ENCODE assay signal across 1 cellular context in the genomic region with DNA sequence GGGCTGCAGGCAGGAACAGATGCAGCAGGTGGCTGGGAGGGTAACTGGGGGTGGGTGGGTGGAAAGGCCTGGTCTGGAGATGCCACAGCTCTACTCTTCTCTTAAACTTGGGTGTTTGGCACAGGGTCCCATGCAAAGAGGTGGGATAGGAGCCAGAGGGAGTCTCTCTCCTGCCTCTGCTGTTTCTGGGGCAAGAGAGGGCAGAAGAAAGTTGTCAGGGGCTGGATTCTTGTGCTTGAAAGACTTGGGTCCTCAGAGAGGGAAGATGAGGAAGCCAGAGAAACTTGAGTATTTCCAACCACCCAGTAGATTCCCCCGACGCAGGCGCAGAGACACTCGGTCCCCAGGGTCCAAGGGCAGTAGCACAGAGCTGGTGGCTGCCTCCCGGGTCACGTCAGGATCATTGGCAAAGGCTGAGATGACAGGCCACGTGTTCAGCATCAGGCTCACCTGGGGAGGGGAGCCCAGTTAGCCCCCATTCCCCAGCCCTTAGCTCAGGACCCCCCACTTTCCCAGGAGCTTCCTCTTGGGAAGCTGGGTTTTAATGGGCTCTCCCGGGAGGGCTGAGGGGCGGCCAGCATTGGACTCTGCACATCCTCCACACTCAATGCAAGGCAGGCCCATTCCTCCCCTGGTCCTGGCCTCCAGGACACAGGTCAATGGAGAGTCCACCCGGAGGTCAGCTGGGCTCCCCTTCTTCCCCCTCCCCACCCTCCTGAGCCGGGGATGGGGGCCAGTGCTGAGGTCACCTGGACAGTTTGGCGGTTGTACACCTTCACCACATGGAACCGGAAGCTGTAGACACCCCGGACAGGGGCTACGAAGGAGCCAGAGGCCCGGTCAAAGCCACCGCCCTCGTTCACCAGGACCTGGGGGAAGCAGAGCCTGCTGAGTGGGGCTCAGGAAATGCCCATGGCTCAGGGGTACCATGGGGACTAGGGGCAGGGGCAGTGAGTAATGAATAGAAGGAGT.
TF ChIP-seq lines count a peak whose summit lies in the region.

No MANE protein-coding gene starts in this region.

TF ChIP-seq in HepG2, 621 proteins besides CTCF, POLR2A, EP300 and RAD21 (continued from another document and continues in another):
- TF ChIP-seq ATF4 (CRISPR knock-in tag; IDR thresholded peaks at IDR 0.05) (no peak), ZBTB26 (CRISPR knock-in tag; IDR thresholded peaks at IDR 0.05; ENCODE audit: borderline replicate concordance) (no peak), GRHL1 (CRISPR knock-in tag; conservative IDR thresholded peaks at IDR 0.05) (no peak), ZBTB3 (CRISPR knock-in tag; IDR thresholded peaks at IDR 0.05; ENCODE audit: borderline replicate concordance, low read depth) (no peak), TARDBP (CRISPR knock-in tag; IDR thresholded peaks at IDR 0.05) (no peak), DPF2 (CRISPR knock-in tag; IDR thresholded peaks at IDR 0.05; ENCODE audit: borderline replicate concordance, low read depth) (0 out of 2 replicates have a peak, but pooled peaks have one; percentile 39), KLF13 (CRISPR knock-in tag; IDR thresholded peaks at IDR 0.05) (0 out of 2 replicates have a peak, but pooled peaks have one; percentile 56), NONO (IDR thresholded peaks at IDR 0.05) (no peak), NONO (CRISPR knock-in tag; conservative IDR thresholded peaks at IDR 0.05) (0 out of 2 replicates have a peak, but pooled peaks have one; percentile 13), ZNF24 (IDR thresholded peaks at IDR 0.05) (no peak), ATF7-NPFF (CRISPR knock-in tag; IDR thresholded peaks at IDR 0.05; ENCODE audit: low read depth) (peak; percentile 82), ZSCAN30 (CRISPR knock-in tag; IDR thresholded peaks at IDR 0.05) (no peak), RARA (CRISPR knock-in tag; IDR thresholded peaks at IDR 0.05) (peak; percentile 65), ZNF672 (CRISPR knock-in tag; IDR thresholded peaks at IDR 0.05) (no peak), ZNF256 (CRISPR knock-in tag; conservative IDR thresholded peaks at IDR 0.05) (no peak), POGK (CRISPR knock-in tag; conservative IDR thresholded peaks at IDR 0.05) (peak; percentile 79), ZNF274 (CRISPR knock-in tag; IDR thresholded peaks at IDR 0.05) (peak; percentile 70; the same call in 1 of the 2 replicates), TAF1 (CRISPR knock-in tag; IDR thresholded peaks at IDR 0.05) (peak; percentile 27; the same call in 1 of the 2 replicates), PHF8 (CRISPR knock-in tag; IDR thresholded peaks at IDR 0.05) (peak; percentile 12; the same call in 1 of the 2 replicates), ZNF574 (CRISPR knock-in tag; IDR thresholded peaks at IDR 0.05) (peak; percentile 12), POLR2AphosphoS5 (IDR thresholded peaks at IDR 0.05; ENCODE audit: low read depth, low read length) (peak; percentile 71), KLF12 (CRISPR knock-in tag; IDR thresholded peaks at IDR 0.05; ENCODE audit: borderline replicate concordance) (0 out of 2 replicates have a peak, but pooled peaks have one; percentile 7), ZNF205 (CRISPR knock-in tag; IDR thresholded peaks at IDR 0.05) (peak; percentile 78; the same call in 1 of the 2 replicates), NFE2L1 (CRISPR knock-in tag; IDR thresholded peaks at IDR 0.05; ENCODE audit: borderline replicate concordance) (peak; percentile 63; the same call in 1 of the 2 replicates), HNF4A (CRISPR knock-in tag; IDR thresholded peaks at IDR 0.05) (peak; percentile 67), IRF2 (CRISPR knock-in tag; IDR thresholded peaks at IDR 0.05) (no peak; the same call in 1 of the 2 replicates), RFX5 (IDR thresholded peaks at IDR 0.05; ENCODE audit: low read depth, low read length) (no peak), SMAD3 (CRISPR knock-in tag; IDR thresholded peaks at IDR 0.05) (no peak), JDP2 (CRISPR knock-in tag; IDR thresholded peaks at IDR 0.05; ENCODE audit: borderline replicate concordance) (no peak), ZNF768 (CRISPR knock-in tag; IDR thresholded peaks at IDR 0.05) (peak; percentile 60; the same call in 1 of the 2 replicates), ZNF546 (CRISPR knock-in tag; conservative IDR thresholded peaks at IDR 0.05) (peak; percentile 60; the same call in 1 of the 2 replicates), SRF (IDR thresholded peaks at IDR 0.05; ENCODE audit: low read depth, low read length) (no peak)
- TF ChIP-seq, protein P1, sequence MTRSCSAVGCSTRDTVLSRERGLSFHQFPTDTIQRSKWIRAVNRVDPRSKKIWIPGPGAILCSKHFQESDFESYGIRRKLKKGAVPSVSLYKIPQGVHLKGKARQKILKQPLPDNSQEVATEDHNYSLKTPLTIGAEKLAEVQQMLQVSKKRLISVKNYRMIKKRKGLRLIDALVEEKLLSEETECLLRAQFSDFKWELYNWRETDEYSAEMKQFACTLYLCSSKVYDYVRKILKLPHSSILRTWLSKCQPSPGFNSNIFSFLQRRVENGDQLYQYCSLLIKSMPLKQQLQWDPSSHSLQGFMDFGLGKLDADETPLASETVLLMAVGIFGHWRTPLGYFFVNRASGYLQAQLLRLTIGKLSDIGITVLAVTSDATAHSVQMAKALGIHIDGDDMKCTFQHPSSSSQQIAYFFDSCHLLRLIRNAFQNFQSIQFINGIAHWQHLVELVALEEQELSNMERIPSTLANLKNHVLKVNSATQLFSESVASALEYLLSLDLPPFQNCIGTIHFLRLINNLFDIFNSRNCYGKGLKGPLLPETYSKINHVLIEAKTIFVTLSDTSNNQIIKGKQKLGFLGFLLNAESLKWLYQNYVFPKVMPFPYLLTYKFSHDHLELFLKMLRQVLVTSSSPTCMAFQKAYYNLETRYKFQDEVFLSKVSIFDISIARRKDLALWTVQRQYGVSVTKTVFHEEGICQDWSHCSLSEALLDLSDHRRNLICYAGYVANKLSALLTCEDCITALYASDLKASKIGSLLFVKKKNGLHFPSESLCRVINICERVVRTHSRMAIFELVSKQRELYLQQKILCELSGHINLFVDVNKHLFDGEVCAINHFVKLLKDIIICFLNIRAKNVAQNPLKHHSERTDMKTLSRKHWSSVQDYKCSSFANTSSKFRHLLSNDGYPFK (CRISPR knock-in tag; IDR thresholded peaks at IDR 0.05; ENCODE audit: borderline replicate concordance), result peak; percentile 71
- TF ChIP-seq, protein P2, sequence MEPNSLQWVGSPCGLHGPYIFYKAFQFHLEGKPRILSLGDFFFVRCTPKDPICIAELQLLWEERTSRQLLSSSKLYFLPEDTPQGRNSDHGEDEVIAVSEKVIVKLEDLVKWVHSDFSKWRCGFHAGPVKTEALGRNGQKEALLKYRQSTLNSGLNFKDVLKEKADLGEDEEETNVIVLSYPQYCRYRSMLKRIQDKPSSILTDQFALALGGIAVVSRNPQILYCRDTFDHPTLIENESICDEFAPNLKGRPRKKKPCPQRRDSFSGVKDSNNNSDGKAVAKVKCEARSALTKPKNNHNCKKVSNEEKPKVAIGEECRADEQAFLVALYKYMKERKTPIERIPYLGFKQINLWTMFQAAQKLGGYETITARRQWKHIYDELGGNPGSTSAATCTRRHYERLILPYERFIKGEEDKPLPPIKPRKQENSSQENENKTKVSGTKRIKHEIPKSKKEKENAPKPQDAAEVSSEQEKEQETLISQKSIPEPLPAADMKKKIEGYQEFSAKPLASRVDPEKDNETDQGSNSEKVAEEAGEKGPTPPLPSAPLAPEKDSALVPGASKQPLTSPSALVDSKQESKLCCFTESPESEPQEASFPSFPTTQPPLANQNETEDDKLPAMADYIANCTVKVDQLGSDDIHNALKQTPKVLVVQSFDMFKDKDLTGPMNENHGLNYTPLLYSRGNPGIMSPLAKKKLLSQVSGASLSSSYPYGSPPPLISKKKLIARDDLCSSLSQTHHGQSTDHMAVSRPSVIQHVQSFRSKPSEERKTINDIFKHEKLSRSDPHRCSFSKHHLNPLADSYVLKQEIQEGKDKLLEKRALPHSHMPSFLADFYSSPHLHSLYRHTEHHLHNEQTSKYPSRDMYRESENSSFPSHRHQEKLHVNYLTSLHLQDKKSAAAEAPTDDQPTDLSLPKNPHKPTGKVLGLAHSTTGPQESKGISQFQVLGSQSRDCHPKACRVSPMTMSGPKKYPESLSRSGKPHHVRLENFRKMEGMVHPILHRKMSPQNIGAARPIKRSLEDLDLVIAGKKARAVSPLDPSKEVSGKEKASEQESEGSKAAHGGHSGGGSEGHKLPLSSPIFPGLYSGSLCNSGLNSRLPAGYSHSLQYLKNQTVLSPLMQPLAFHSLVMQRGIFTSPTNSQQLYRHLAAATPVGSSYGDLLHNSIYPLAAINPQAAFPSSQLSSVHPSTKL (CRISPR knock-in tag; IDR thresholded peaks at IDR 0.05), result peak; percentile 53
- TF ChIP-seq, protein P3, sequence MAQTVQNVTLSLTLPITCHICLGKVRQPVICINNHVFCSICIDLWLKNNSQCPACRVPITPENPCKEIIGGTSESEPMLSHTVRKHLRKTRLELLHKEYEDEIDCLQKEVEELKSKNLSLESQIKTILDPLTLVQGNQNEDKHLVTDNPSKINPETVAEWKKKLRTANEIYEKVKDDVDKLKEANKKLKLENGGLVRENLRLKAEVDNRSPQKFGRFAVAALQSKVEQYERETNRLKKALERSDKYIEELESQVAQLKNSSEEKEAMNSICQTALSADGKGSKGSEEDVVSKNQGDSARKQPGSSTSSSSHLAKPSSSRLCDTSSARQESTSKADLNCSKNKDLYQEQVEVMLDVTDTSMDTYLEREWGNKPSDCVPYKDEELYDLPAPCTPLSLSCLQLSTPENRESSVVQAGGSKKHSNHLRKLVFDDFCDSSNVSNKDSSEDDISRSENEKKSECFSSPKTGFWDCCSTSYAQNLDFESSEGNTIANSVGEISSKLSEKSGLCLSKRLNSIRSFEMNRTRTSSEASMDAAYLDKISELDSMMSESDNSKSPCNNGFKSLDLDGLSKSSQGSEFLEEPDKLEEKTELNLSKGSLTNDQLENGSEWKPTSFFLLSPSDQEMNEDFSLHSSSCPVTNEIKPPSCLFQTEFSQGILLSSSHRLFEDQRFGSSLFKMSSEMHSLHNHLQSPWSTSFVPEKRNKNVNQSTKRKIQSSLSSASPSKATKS (CRISPR knock-in tag; IDR thresholded peaks at IDR 0.05), result no peak
